ENCODE assay signal across 17 cellular contexts in genomic region chr14:96979611-96980074, GRCh38.
"Had no signal": no experiment of that assay in that cellular context is flagged by ENCODE, and none has a peak within 500 bp of the region (broad histone marks: within the 10 kb centered on the region; RNA-seq: fewer than 3 reads in every experiment).

No MANE protein-coding gene starts in this region.

- DNase-seq: activated CD4-positive, alpha-beta T cell treated with anti-CD3 and anti-CD28 coated beads, Interleukin-2, amount 10 ng/mL, durations not matched to agents 7 days and 5 days; activated CD8-positive, alpha-beta memory T cell treated with anti-CD3 and anti-CD28 coated beads, Interleukin-2, amount 50 U/mL, for 48 hours; activated naive CD8-positive, alpha-beta T cell treated with anti-CD3 and anti-CD28 coated beads, Interleukin-2, amount 10 ng/mL, durations not matched to agents 7 days and 5 days; activated T-cell treated with anti-CD3 and anti-CD28 coated beads, Interleukin-2, amount 50 U/mL, for 72 hours; brain microvascular endothelial cell; cerebellar nuclear complex; effector CD8-positive, alpha-beta T cell; esophagus squamous epithelium; foreskin fibroblast; kidney glomerular epithelial cell; mesendoderm; occipital lobe; stimulated activated CD4-positive, alpha-beta T cell treated with anti-CD3 and anti-CD28 coated beads, Interleukin-4, amount 100 ng/mL, for 4 hours; stimulated activated CD8-positive, alpha-beta memory T cell treated with anti-CD3 and anti-CD28 coated beads, Interleukin-4, amount 100 ng/mL, for 48 hours; stimulated activated naive CD4-positive, alpha-beta T cell treated with Interleukin-2 at 50 U/mL for 16 hours; substantia nigra; transverse colon had no signal

- ATAC-seq: activated T-cell treated with anti-CD3 and anti-CD28 coated beads, Interleukin-2, amount 50 U/mL, for 72 hours had no signal
